Comparison of ENCODE assay signal across 24 cellular contexts in the genomic region with DNA sequence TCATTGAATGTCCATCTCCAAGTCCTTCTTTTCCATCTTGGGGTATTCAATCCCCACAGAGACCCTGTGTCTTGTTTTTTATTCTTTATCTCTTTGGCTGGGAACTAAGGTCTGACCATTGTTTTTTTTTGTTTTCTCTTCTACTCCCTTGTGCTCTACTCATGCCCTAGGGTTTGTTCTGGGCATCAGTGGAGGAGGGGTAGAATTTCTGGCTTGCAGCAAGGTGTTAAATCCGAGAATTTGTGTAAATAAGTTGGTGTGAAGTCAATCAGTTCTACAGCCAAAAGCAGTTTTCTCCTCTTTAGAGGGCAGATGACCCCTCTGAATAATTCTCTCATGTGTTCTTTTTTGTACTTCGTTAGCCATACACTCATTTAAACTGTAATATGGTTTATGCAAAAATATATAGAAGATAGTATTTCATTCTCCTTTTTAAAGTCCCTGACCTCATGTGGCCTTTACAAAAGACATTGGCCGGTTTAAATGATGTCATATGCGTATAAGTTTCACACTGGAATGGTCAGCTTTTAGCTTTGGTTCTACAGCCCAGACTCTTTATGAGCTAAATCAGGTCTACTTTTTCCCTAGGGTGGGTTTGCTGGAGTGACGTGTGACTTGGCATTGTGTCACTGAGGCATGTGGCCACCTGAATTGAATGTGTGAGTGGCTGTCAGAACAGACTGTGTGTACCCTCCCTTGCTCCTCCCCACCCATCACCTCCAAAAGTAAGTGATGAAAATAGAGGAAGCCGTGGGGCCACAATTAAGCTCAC. TPM values are rescaled to one million over a fixed set of nuclear protein-coding genes. Genes with fewer than 3 reads are reported as not detected.
A peak's percentile ranks its signal among the peaks of the same experiment; 100 is the strongest.
DNase-seq lines count a peak whose midpoint lies in the region; ATAC-seq, FAIRE-seq and TF ChIP-seq lines count a peak whose summit lies in the region.
"Had no signal": no experiment of that assay in that cellular context is flagged by ENCODE, and none has a peak within 500 bp of the region (broad histone marks: within the 10 kb centered on the region; RNA-seq: fewer than 3 reads in every experiment).

No MANE protein-coding gene starts in this region.

- no peak overlapping the region for H2BK15ac ChIP-seq in H1 (ENCODE audit: low read length)

- H4K5ac ChIP-seq in H1 (ENCODE audit: insufficient read length, low read depth, low read length) = peak overlapping the region; percentile 78

- H3K4me2 ChIP-seq in H1 (ENCODE audit: insufficient read depth in 1 of 2, low read depth in 2 of 2, low read length in 2 of 2) = peak overlapping the region; percentile 62 to 76

- H2BK5ac ChIP-seq in H1 (ENCODE audit: low read depth, low read length) = peak overlapping the region; percentile 57

- peaks cover 13% of the 10 kb centered on the region; the same call in 1 of the 2 replicates for H3K9me3 ChIP-seq in HUES6 (ENCODE audit: control insufficient read depth, insufficient read depth, low read depth, low read length)
- no peaks in the 10 kb centered on the region for H3K9me3 ChIP-seq in H1 (ENCODE audit: insufficient read depth in 2 of 2, low read depth in 1 of 2, low read length in 1 of 2)
- no peaks in the 10 kb centered on the region for H3K9me3 ChIP-seq in iPS-15b (ENCODE audit: control insufficient read depth, insufficient read depth, low read length)
- peaks cover 6% of the 10 kb centered on the region for H3K9me3 ChIP-seq in psoas muscle
- H3K9me3 ChIP-seq: mucosa of descending colon, neutrophil had no signal

- no peak overlapping the region for H3K18ac ChIP-seq in H1 (ENCODE audit: extremely low read depth, low read length)

- H3K4ac ChIP-seq in H1 (replicated peaks; ENCODE audit: insufficient read length, low read depth, low read length) = no peak overlapping the region

- POLR2A ChIA-PET in H1 (lab: Charles Lee; ENCODE audit: partially characterized antibody) = interaction anchor here (0.6 to 3.6 kb wide), 5 partner anchors 9 to 146 kb away, joined by 3 to 30 read pairs (median 3); partner anchors contain the start of gene CECR2

- H3K36me3 ChIP-seq in HUES6 (ENCODE audit: control insufficient read depth, insufficient read depth, low read length) (peaks cover 3% of the 10 kb centered on the region; the same call in 1 of the 2 replicates), H1 (ENCODE audit: control insufficient read depth in 2 of 4, insufficient read depth in 4 of 4, low read length in 3 of 4) (no peaks in the 10 kb centered on the region; a peak in 1 of 8 replicates), iPS-15b (ENCODE audit: control insufficient read depth, insufficient read depth, low read length) (no peaks in the 10 kb centered on the region), psoas muscle (ENCODE audit: insufficient read depth in 1 of 2, low read depth in 1 of 2) (no peaks in the 10 kb centered on the region)
- H3K36me3 ChIP-seq: ascending aorta, left lung, neutrophil had no signal

- H3K4me1 ChIP-seq in HUES6 (ENCODE audit: control insufficient read depth, insufficient read depth, low read length) (peaks cover 52% of the 10 kb centered on the region), H1 (replicated peaks in 1 of 4; ENCODE audit: control insufficient read depth in 3 of 4, insufficient read depth in 4 of 4, low read length in 3 of 4) (peaks cover 11 to 42% (median 33%) of the 10 kb centered on the region in 4 experiments), iPS-15b (ENCODE audit: control insufficient read depth, insufficient read depth, low read length) (peaks cover 34% of the 10 kb centered on the region), psoas muscle (peaks cover 56% of the 10 kb centered on the region)
- H3K4me1 ChIP-seq: ascending aorta had no signal

- H3K79me1 ChIP-seq in H1 (ENCODE audit: low read depth, low read length) = peaks cover 6% of the 10 kb centered on the region; the same call in 1 of the 2 replicates

- no peak for TF ChIP-seq EP300 in H1 (IDR thresholded peaks at IDR 0.05; ENCODE audit: borderline replicate concordance in 1 of 2, low read depth in 2 of 2, low read length in 2 of 2)

- H3K27me3 ChIP-seq in HUES6 (ENCODE audit: control insufficient read depth, insufficient read depth, low read length) (no peaks in the 10 kb centered on the region), H1 (replicated peaks in 1 of 4; ENCODE audit: control insufficient read depth in 3 of 4, extremely low read depth in 1 of 4, insufficient read depth in 3 of 4, low read length in 3 of 4) (no peaks in the 10 kb centered on the region), iPS-15b (ENCODE audit: control insufficient read depth, insufficient read depth, low read length) (no peaks in the 10 kb centered on the region), psoas muscle (ENCODE audit: insufficient read depth in 3 of 3, low read length in 2 of 3) (no peaks in the 10 kb centered on the region)
- H3K27me3 ChIP-seq: ascending aorta, left lung had no signal

- no peak overlapping the region for H3K23ac ChIP-seq in H1 (ENCODE audit: insufficient read length)

- peak overlapping the region; percentile 42 for H3K4me3 ChIP-seq in HUES6 (ENCODE audit: low read depth, low read length)
- peak overlapping the region; percentile 9 to 33 (median 12); a peak in 6 of 8 replicates for H3K4me3 ChIP-seq in H1 (ENCODE audit: extremely low read depth in 1 of 4, insufficient read depth in 2 of 4, low read depth in 3 of 4, low read length in 4 of 4)
- H3K4me3 ChIP-seq in iPS-15b (ENCODE audit: low read depth, low read length) = peak overlapping the region; percentile 2
- no peak overlapping the region for H3K4me3 ChIP-seq in psoas muscle
- H3K4me3 ChIP-seq: ascending aorta, K562, left lung, mucosa of descending colon had no signal

- ATAC-seq in psoas muscle = peak in 2 of 4 donors; percentile 28 to 30
- ATAC-seq: mucosa of descending colon; stimulated activated naive CD8-positive, alpha-beta T cell treated with anti-CD3 and anti-CD28 coated beads, Interleukin-15, Interleukin-2, amounts not matched to agents 100 U/mL and 50 U/mL, for 24 hours; T-cell had no signal

- peak overlapping the region; percentile 52 for H4K91ac ChIP-seq in H1 (replicated peaks; ENCODE audit: insufficient read length, low read length)

- H4K20me1 ChIP-seq in H1 (replicated peaks in 1 of 2; ENCODE audit: control insufficient read depth in 1 of 2, insufficient read depth in 2 of 2, low read length in 2 of 2) = peaks cover 9 to 23% of the 10 kb centered on the region in 2 experiments

- FAIRE-seq in H1 (lab: Jason Lieb, UNC) = peak; percentile 39
- FAIRE-seq: G401.6, GM18507, K562 had no signal

- H2BK20ac ChIP-seq in H1 (ENCODE audit: low read length) = peak overlapping the region; percentile 72

- H4K8ac ChIP-seq in H1 (ENCODE audit: extremely low read depth, insufficient read depth, low read length) = no peak overlapping the region

- no peak overlapping the region for H2AFZ ChIP-seq in H1 (ENCODE audit: low read length)

- H3K27ac ChIP-seq in HUES6 (ENCODE audit: low read depth, low read length) = peak overlapping the region; percentile 21
- H3K27ac ChIP-seq in H1 (ENCODE audit: low read depth, low read length) = peak overlapping the region; percentile 50
- peak overlapping the region; percentile 80 for H3K27ac ChIP-seq in psoas muscle
- H3K27ac ChIP-seq: ascending aorta, left lung, neutrophil had no signal

- intact Hi-C loops in psoas muscle (cut with DNase I) = loop anchor here in 1 of 2 donors (5.0 kb wide), 1 partner anchor 107 kb away; no protein-coding TSS in a partner anchor

- H3K9ac ChIP-seq in HUES6 (ENCODE audit: low read length) (peak overlapping the region; percentile 1), H1 (replicated peaks in 1 of 4; ENCODE audit: extremely low read depth in 1 of 4, low read depth in 3 of 4, low read length in 3 of 4) (peak overlapping the region in 1 of 4 experiments; percentile 6; a peak in 2 of 7 replicates), iPS-15b (ENCODE audit: low read depth, low read length) (no peak overlapping the region)

- CTCF ChIA-PET in H1 (lab: Charles Lee; ENCODE audit: partially characterized antibody) = interaction anchor here (0.7 to 1.4 kb wide), 3 partner anchors 114 to 216 kb away, joined by 3 to 5 read pairs (median 4); no protein-coding TSS in a partner anchor

- no peak overlapping the region for H3K56ac ChIP-seq in H1 (replicated peaks; ENCODE audit: insufficient read length, low read depth, low read length)

- no peak for TF ChIP-seq RAD21 in H1 (IDR thresholded peaks at IDR 0.05 in 1 of 2, conservative IDR thresholded peaks at IDR 0.05 in 1 of 2; ENCODE audit: low read depth in 2 of 2, low read length in 2 of 2)

- 31% methylated on average over 6 of the region's 6 CpGs; no CpG with 5 or more reads in 1 of the 2 experiments for WGBS in H1 (ENCODE audit: extremely low coverage in 1 of 2, insufficient coverage in 1 of 2, insufficient read length in 1 of 2, insufficient replicate concordance in 2 of 2, low coverage in 1 of 2, low lambda C conversion rate in 2 of 2, missing lambda C conversion rate in 1 of 2), 2 experiments
- whole genome bisulfite sequencing in psoas muscle, 3 donors = 22 to 36% (median 25%) methylated on average over 6 of the region's 6 CpGs

- H2BK120ac ChIP-seq in H1 (replicated peaks; ENCODE audit: low read depth, low read length) = no peak overlapping the region

- H2BK12ac ChIP-seq in H1 (ENCODE audit: low read depth, low read length) = no peak overlapping the region; the same call in 1 of the 2 replicates

- peaks cover 4% of the 10 kb centered on the region; the same call in 1 of the 2 replicates for H3K23me2 ChIP-seq in H1 (ENCODE audit: low read depth, low read length)

- TF ChIP-seq CTCF in H1 (IDR thresholded peaks at IDR 0.05; ENCODE audit: control extremely low read depth in 1 of 3, insufficient read depth in 1 of 3, low read depth in 1 of 3, low read length in 3 of 3) (no peak), psoas muscle (IDR thresholded peaks at IDR 0.05) (no peak)

- H3K79me2 ChIP-seq in H1 (ENCODE audit: control insufficient read depth in 1 of 2, insufficient read depth in 2 of 2, low read length in 2 of 2) = peaks cover 69 to 100% of the 10 kb centered on the region in 2 experiments

- DNase-seq in H1 (ENCODE audit: low read depth in 1 of 2, low spot score in 2 of 2) (no peak), psoas muscle (no peak), DMS114 treated with DMSO at 0.1 percent for 48 hours (lab: John Stamatoyannopoulos, UW; ENCODE audit: unreplicated experiment) (no peak), Kasumi-1 (lab: John Stamatoyannopoulos, UW) (no peak), SHP77 treated with DMSO at 0.1 percent for 48 hours (lab: John Stamatoyannopoulos, UW) (no peak)
- DNase-seq in activated CD4-positive, alpha-beta T cell treated with anti-CD3 and anti-CD28 coated beads, Interleukin-2, amount 50 U/mL, for 4 hours = no peak
- DNase-seq: activated CD4-positive, alpha-beta T cell treated with anti-CD3 and anti-CD28 coated beads for 4 hours; mucosa of descending colon; NCI-H1694 treated with DMSO at 0.1 percent for 48 hours; NCI-H774; OCI-M1; stimulated activated CD4-positive, alpha-beta T cell treated with anti-CD3 and anti-CD28 coated beads, Interleukin-12 subunit alpha, Interleukin-12 subunit beta, amount 100 ng/mL, for 4 hours; stimulated activated CD4-positive, alpha-beta T cell treated with anti-CD3 and anti-CD28 coated beads, Interleukin-4, amount 100 ng/mL, for 4 hours; stimulated activated naive CD8-positive, alpha-beta T cell treated with anti-CD3 and anti-CD28 coated beads, Interleukin-15, Interleukin-2, amounts not matched to agents 100 U/mL and 50 U/mL, for 24 hours; T-cell had no signal

- no peak overlapping the region for H3K14ac ChIP-seq in H1 (ENCODE audit: insufficient read length)

- H2AK5ac ChIP-seq in H1 (ENCODE audit: low read depth, low read length) = 0 out of 2 replicates have a peak overlapping the region, but pooled peaks have one; percentile 71

- TF ChIP-seq POLR2A in H1 (IDR thresholded peaks at IDR 0.05; ENCODE audit: control extremely low read depth in 1 of 2, low read depth in 2 of 2, low read length in 2 of 2) = no peak

RNA-seq across cellular contexts. Expression of gene CECR2, which starts 10.9 kb away (rescaled TPM):
- total RNA-seq in H1 (2021; fragmentation: NEBNext Ultra II Directional; extraction: Animal tissue kit (Norgen Biotek cat#: 25700)) = 123 and 131 TPM in 2 replicates
- polyA plus RNA-seq in H1 (2011; rRNA removed) = 18.3 and 22.2 TPM in 2 replicates
- polyA plus RNA-seq in H1 (2011; cell fraction: cytosol; rRNA removed) = 17.7 TPM
- polyA plus RNA-seq in H1 (2011; cell fraction: nucleus; rRNA removed) = 41.9 TPM
- 35.3 to 44.8 TPM (median 42.0 TPM) in 4 replicates for polyA plus RNA-seq in H1 (2012, experiment 1 of 2)
- 5.8 TPM for polyA plus RNA-seq in H1 (2012, experiment 2 of 2)
- 33.3 TPM for polyA plus RNA-seq in H1 (2013, experiment 1 of 2)
- polyA plus RNA-seq in H1 (2013, experiment 2 of 2) = 30.9 TPM
- polyA minus RNA-seq in H1 (2011; rRNA and poly(A)+ RNA removed) = 55.8 and 66.8 TPM in 2 replicates
- 60.4 TPM for polyA minus RNA-seq in H1 (2011; cell fraction: cytosol; rRNA and poly(A)+ RNA removed)
- polyA minus RNA-seq in H1 (2011; cell fraction: nucleus; rRNA and poly(A)+ RNA removed) = 55.3 TPM
- 10 to 100 TPM; 19.6 to 24.1 (median 20.5) TPM for total RNA-seq in psoas muscle
- 1 to 10 TPM; 1.7 to 8.1 (median 3.1) TPM for polyA plus RNA-seq in psoas muscle
- total RNA-seq: CD4-positive, CD25-positive, alpha-beta regulatory T cell had no signal
- polyA plus RNA-seq: CD4-positive, CD25-positive, alpha-beta regulatory T cell had no signal

Comparison
In these comparisons a context has a peak if more than half of its experiments do, and no peak if none do; other contexts are left out.
1. H3K27ac ChIP-seq: peak in every context shown above with its lines; median percentile 80 in psoas muscle; 50 in H1; 21 in HUES6.